15 cellular contexts compared by ENCODE assay signal in the genomic region with DNA sequence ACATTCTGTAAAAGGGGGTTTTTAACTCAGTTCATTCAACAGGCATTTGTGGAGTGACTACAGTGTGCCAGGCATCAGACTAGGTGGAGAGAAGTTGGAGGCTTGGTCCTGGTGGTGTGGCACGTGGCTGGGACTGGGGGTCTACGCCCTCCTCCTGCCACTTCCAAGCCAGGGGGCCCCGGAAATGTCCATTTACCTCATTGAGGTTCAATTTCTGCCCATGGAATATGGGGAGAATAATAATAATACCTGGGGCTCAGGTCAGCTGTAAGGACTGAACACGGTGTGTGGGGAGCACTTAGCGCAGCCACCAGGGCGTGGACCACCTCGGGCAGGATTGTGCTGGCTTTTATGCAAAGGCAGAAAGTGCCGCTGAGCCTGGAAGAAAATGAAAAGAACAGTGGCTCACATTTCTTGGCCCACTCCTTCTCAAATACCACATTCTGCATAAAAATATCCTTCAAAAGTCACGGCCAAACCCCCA.
DNase-seq lines count a peak whose midpoint lies in the region; ATAC-seq, FAIRE-seq and TF ChIP-seq lines count a peak whose summit lies in the region.
"Had no signal": no experiment of that assay in that cellular context is flagged by ENCODE, and none has a peak within 500 bp of the region (broad histone marks: within the 10 kb centered on the region; RNA-seq: fewer than 3 reads in every experiment).

No MANE protein-coding gene starts in this region.

- peak; percentile 85 for FAIRE-seq in HTR-8/SVneo (lab: Jason Lieb, UNC)

- ATAC-seq in memory B cell (ENCODE audit: low read depth), result no peak
- ATAC-seq in activated T-cell treated with anti-CD3 and anti-CD28 coated beads, Interleukin-2, amount 50 U/mL, for 4 hours, result no peak
- ATAC-seq in HG03378 (IDR thresholded peaks at IDR 0.05; ENCODE audit: unreplicated experiment), result no peak

- H3K27ac Mint-ChIP-seq in chondrocyte (ENCODE audit: unreplicated experiment), result peak overlapping the region; percentile 79
- H3K27ac Mint-ChIP-seq in memory B cell, result no peak overlapping the region

- H3K4me3 Mint-ChIP-seq in chondrocyte (ENCODE audit: unreplicated experiment) (peak overlapping the region; percentile 49), memory B cell (peak overlapping the region; percentile 21)
- no peak overlapping the region for H3K4me3 Mint-ChIP-seq in activated T-cell treated with anti-CD3 and anti-CD28 coated beads, Interleukin-2, amount 50 U/mL, for 4 hours
- H3K4me3 Mint-ChIP-seq: activated CD4-positive, alpha-beta T cell treated with anti-CD3 and anti-CD28 coated beads, Interleukin-2, amount 10 ng/mL, durations not matched to agents 7 days and 5 days had no signal

- H3K9me3 Mint-ChIP-seq in chondrocyte (ENCODE audit: low read depth) (no peaks in the 10 kb centered on the region), memory B cell (peaks cover 2% of the 10 kb centered on the region)
- H3K9me3 Mint-ChIP-seq in activated T-cell treated with anti-CD3 and anti-CD28 coated beads, Interleukin-2, amount 50 U/mL, for 4 hours, result no peaks in the 10 kb centered on the region
- H3K9me3 Mint-ChIP-seq: activated CD4-positive, alpha-beta T cell treated with anti-CD3 and anti-CD28 coated beads, Interleukin-2, amount 10 ng/mL, durations not matched to agents 7 days and 5 days had no signal

- H3K27me3 Mint-ChIP-seq in chondrocyte (ENCODE audit: low read depth) (no peaks in the 10 kb centered on the region), memory B cell (peaks cover 8% of the 10 kb centered on the region)
- peaks cover 36% of the 10 kb centered on the region for H3K27me3 Mint-ChIP-seq in activated T-cell treated with anti-CD3 and anti-CD28 coated beads, Interleukin-2, amount 50 U/mL, for 4 hours (ENCODE audit: low read depth)

- no peak for DNase-seq in HTR-8/SVneo (ENCODE audit: insufficient read length, low spot score)
- no peak for DNase-seq in chondrocyte (ENCODE audit: low spot score)
- no peak for DNase-seq in memory B cell (ENCODE audit: low spot score in 2 of 2)
- no peak for DNase-seq in activated T-cell treated with anti-CD3 and anti-CD28 coated beads, Interleukin-2, amount 50 U/mL, for 4 hours
- no peak for DNase-seq in activated CD4-positive, alpha-beta T cell treated with anti-CD3 and anti-CD28 coated beads for 4 hours
- no peak for DNase-seq in activated naive CD4-positive, alpha-beta T cell (lab: John Stamatoyannopoulos, UW)
- DNase-seq: activated CD4-positive, alpha-beta T cell treated with anti-CD3 and anti-CD28 coated beads, Interleukin-2, amount 10 ng/mL, durations not matched to agents 7 days and 5 days; activated T-cell treated with anti-CD3 and anti-CD28 coated beads, Interleukin-2, amount 50 U/mL, for 1 hour; EL; NCI-H2107; NK-92 treated with Interleukin-12 subunit alpha and Interleukin-12 subunit beta, amount 100 ng/mL, for 24 hours; T1000 had no signal

- H3K27ac ChIP-seq in skin epidermis, result peak overlapping the region in 17 of 21 experiments; percentile 10 to 81 (median 54)

- TF ChIP-seq CTCF in chondrocyte (IDR thresholded peaks at IDR 0.05), result no peak

- H3K36me3 Mint-ChIP-seq in chondrocyte (ENCODE audit: low read depth), result no peaks in the 10 kb centered on the region
- H3K36me3 Mint-ChIP-seq in memory B cell, result no peaks in the 10 kb centered on the region
- H3K36me3 Mint-ChIP-seq in activated T-cell treated with anti-CD3 and anti-CD28 coated beads, Interleukin-2, amount 50 U/mL, for 4 hours (ENCODE audit: insufficient read depth), result no peaks in the 10 kb centered on the region

- H3K4me3 ChIP-seq in skin epidermis, result no peak overlapping the region
- H3K4me3 ChIP-seq: lung had no signal

- H3K4me1 Mint-ChIP-seq in chondrocyte (ENCODE audit: low read depth) (peaks cover 70% of the 10 kb centered on the region), memory B cell (no peaks in the 10 kb centered on the region)
- H3K4me1 Mint-ChIP-seq in activated T-cell treated with anti-CD3 and anti-CD28 coated beads, Interleukin-2, amount 50 U/mL, for 4 hours (ENCODE audit: low read depth), result peaks cover 6% of the 10 kb centered on the region
- H3K4me1 Mint-ChIP-seq: activated CD4-positive, alpha-beta T cell treated with anti-CD3 and anti-CD28 coated beads, Interleukin-2, amount 10 ng/mL, durations not matched to agents 7 days and 5 days had no signal
